22 cellular contexts compared by ENCODE assay signal in the genomic region with DNA sequence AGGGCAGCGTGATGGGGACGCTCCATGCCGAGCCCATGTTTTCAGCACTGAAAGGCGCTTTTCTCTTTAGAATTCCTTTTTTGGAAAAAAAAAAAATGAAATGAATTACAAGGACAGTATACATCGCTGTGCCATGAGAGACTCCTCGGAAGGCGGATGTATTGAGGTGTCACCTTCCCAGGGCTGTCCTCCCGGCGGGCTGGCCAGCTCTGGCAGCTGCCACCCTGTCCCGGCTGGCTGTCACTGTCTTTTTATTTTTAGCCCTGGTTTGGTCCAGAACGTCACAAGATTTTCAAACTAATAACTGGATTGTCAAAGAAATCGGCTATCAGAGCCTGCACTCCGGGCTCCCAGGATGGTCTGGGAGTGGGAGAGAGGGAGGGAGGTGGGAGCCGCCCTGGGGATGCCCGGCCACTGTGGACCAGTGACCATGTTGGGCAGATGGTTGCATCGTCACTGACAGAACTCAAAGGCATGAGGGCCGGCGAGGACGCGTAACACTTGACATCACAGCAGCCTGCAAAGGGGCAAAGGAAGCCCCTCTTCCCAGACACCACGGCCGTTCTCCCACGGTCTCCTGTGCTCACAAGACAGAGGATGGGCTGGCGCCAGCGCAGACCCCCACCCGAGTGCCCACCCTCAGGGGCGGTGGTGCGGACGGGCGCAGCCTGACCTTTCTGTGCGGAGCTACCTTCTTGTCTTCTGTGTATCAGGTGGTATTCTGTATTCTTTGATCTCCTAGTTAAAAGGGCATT.
DNase-seq lines count a peak whose midpoint lies in the region; ATAC-seq, FAIRE-seq and TF ChIP-seq lines count a peak whose summit lies in the region.
"Had no signal": no experiment of that assay in that cellular context is flagged by ENCODE, and none has a peak within 500 bp of the region (broad histone marks: within the 10 kb centered on the region; RNA-seq: fewer than 3 reads in every experiment).

No MANE protein-coding gene starts in this region.

- H3K27ac Mint-ChIP-seq in immature natural killer cell: no peak overlapping the region
- H3K27ac Mint-ChIP-seq: activated naive CD8-positive, alpha-beta T cell treated with anti-CD3 and anti-CD28 coated beads, Interleukin-2, amount 10 ng/mL, durations not matched to agents 7 days and 5 days; activated T-helper 17 cell treated with anti-CD3 and anti-CD28 coated beads, Interleukin-2, amount 50 U/mL, for 72 hours; B cell; type B pancreatic cell had no signal

- intact Hi-C loops in Right ventricle myocardium inferior (cut with DNase I): no loop called here
- intact Hi-C loops in cardiac septum (cut with DNase I): no loop called here
- intact Hi-C loops in uterus (cut with DNase I; ENCODE audit: low total_unique reads): no loop called here

- H3K27me3 ChIP-seq in fibroblast of lung (ENCODE audit: control insufficient read depth, insufficient read depth, low read length) (no peaks in the 10 kb centered on the region), uterus (no peaks in the 10 kb centered on the region)

- H3K27me3 Mint-ChIP-seq in immature natural killer cell (ENCODE audit: low read depth in 3 of 3): peaks cover 0 to 7% (median 6%) of the 10 kb centered on the region in 3 donors
- H3K27me3 Mint-ChIP-seq: activated naive CD8-positive, alpha-beta T cell treated with anti-CD3 and anti-CD28 coated beads, Interleukin-2, amount 10 ng/mL, durations not matched to agents 7 days and 5 days; activated T-helper 17 cell treated with anti-CD3 and anti-CD28 coated beads, Interleukin-2, amount 50 U/mL, for 72 hours; B cell; type B pancreatic cell had no signal

- peak overlapping the region; percentile 43 for H2AFZ ChIP-seq in fibroblast of lung (ENCODE audit: low read length)

- no peak for FAIRE-seq in H54 (lab: Jason Lieb, UNC)
- FAIRE-seq: endometrium had no signal

- H3K27ac ChIP-seq in fibroblast of lung (ENCODE audit: insufficient read depth, low read length): peak overlapping the region; percentile 34
- H3K27ac ChIP-seq in uterus: peak overlapping the region; percentile 45 to 49
- H3K27ac ChIP-seq: HL-60, WERI-Rb-1 had no signal

- H3K4me3 ChIP-seq in fibroblast of lung (replicated peaks in 1 of 4; ENCODE audit: control extremely low read depth in 1 of 4, insufficient read depth in 1 of 4, low read depth in 3 of 4, low read length in 4 of 4): peak overlapping the region in 3 of 4 experiments; percentile 17 to 52 (median 22)
- H3K4me3 ChIP-seq in uterus: peak overlapping the region in 1 of 2 donors; percentile 27

- H3K36me3 Mint-ChIP-seq in immature natural killer cell: no peaks in the 10 kb centered on the region
- H3K36me3 Mint-ChIP-seq: type B pancreatic cell had no signal

- H3K4me1 Mint-ChIP-seq in immature natural killer cell: peaks cover 0 to 2% of the 10 kb centered on the region in 2 donors
- H3K4me1 Mint-ChIP-seq: activated T-helper 17 cell treated with anti-CD3 and anti-CD28 coated beads, Interleukin-2, amount 50 U/mL, for 72 hours; B cell had no signal

- DNase-seq in Right ventricle myocardium inferior (ENCODE audit: missing footprints) (no peak), cardiac septum (ENCODE audit: low spot score) (no peak), fibroblast of lung (ENCODE audit: low read depth in 2 of 2) (no peak), myocyte (ENCODE audit: low read depth) (peak; percentile 33), uterus (no peak), immature natural killer cell (no peak), H54 (ENCODE audit: insufficient read length, low spot score) (no peak)
- DNase-seq: 8988T; activated naive CD8-positive, alpha-beta T cell treated with anti-CD3 and anti-CD28 coated beads, Interleukin-2, amount 10 ng/mL, durations not matched to agents 7 days and 5 days; NCI-H1105 treated with DMSO at 0.1 percent for 48 hours; NCI-H2081 treated with DMSO at 0.1 percent for 48 hours; NCI-H510A; stimulated activated CD8-positive, alpha-beta memory T cell treated with anti-CD3 and anti-CD28 coated beads, Interleukin-4, amount 100 ng/mL, for 48 hours; T-helper 2 cell; WERI-Rb-1 had no signal

- ATAC-seq in Right ventricle myocardium inferior: peak; percentile 56
- ATAC-seq in GM18520 (IDR thresholded peaks at IDR 0.05; ENCODE audit: unreplicated experiment): no peak
- ATAC-seq: activated T-helper 17 cell treated with anti-CD3 and anti-CD28 coated beads, Interleukin-2, amount 50 U/mL, for 72 hours; Panc1 had no signal

- H3K9ac ChIP-seq in fibroblast of lung (ENCODE audit: insufficient read depth, low read length): peak overlapping the region; percentile 45

- no peaks in the 10 kb centered on the region for H4K20me1 ChIP-seq in fibroblast of lung (ENCODE audit: control insufficient read depth, extremely low read depth, insufficient read depth, low read length)

- TF ChIP-seq POLR2A in uterus (IDR thresholded peaks at IDR 0.05) (no peak), H54 (IDR thresholded peaks at IDR 0.05; ENCODE audit: low read depth, low read length) (no peak)

- no peaks in the 10 kb centered on the region for H3K79me2 ChIP-seq in fibroblast of lung (ENCODE audit: control insufficient read depth, insufficient read depth, low read length)

- peaks cover 3% of the 10 kb centered on the region for H3K4me1 ChIP-seq in fibroblast of lung (ENCODE audit: control insufficient read depth, extremely low read depth, insufficient read depth, low read length)
- no peaks in the 10 kb centered on the region for H3K4me1 ChIP-seq in uterus

- H3K36me3 ChIP-seq in fibroblast of lung (ENCODE audit: control insufficient read depth, insufficient read depth, low read length) (no peaks in the 10 kb centered on the region), uterus (no peaks in the 10 kb centered on the region)
- H3K36me3 ChIP-seq: WERI-Rb-1 had no signal

- TF ChIP-seq CTCF in fibroblast of lung (conservative IDR thresholded peaks at IDR 0.05 in 1 of 2, IDR thresholded peaks at IDR 0.05 in 1 of 2; ENCODE audit: low read depth in 1 of 2, low read length in 2 of 2) (no peak), uterus (IDR thresholded peaks at IDR 0.05) (no peak)

- no peaks in the 10 kb centered on the region for H3K9me3 Mint-ChIP-seq in immature natural killer cell
- H3K9me3 Mint-ChIP-seq: activated naive CD8-positive, alpha-beta T cell treated with anti-CD3 and anti-CD28 coated beads, Interleukin-2, amount 10 ng/mL, durations not matched to agents 7 days and 5 days; activated T-helper 17 cell treated with anti-CD3 and anti-CD28 coated beads, Interleukin-2, amount 50 U/mL, for 72 hours; type B pancreatic cell had no signal

- H3K9me3 ChIP-seq in fibroblast of lung (ENCODE audit: control insufficient read depth, insufficient read depth, low read depth, low read length) (no peaks in the 10 kb centered on the region), uterus (no peaks in the 10 kb centered on the region)

- no peak overlapping the region for H3K4me3 Mint-ChIP-seq in immature natural killer cell
- H3K4me3 Mint-ChIP-seq: activated naive CD8-positive, alpha-beta T cell treated with anti-CD3 and anti-CD28 coated beads, Interleukin-2, amount 10 ng/mL, durations not matched to agents 7 days and 5 days; activated T-helper 17 cell treated with anti-CD3 and anti-CD28 coated beads, Interleukin-2, amount 50 U/mL, for 72 hours; B cell; type B pancreatic cell had no signal

- H3K4me2 ChIP-seq in fibroblast of lung (ENCODE audit: extremely low read depth, insufficient read depth, low read length): peak overlapping the region; percentile 85
